In genomic region chr12:81610955-81611889, GRCh38 we compare ENCODE assay signal across 8 cellular contexts.
DNase-seq lines count a peak whose midpoint lies in the region; ATAC-seq and TF ChIP-seq lines count a peak whose summit lies in the region.

No MANE protein-coding gene starts in this region.

- intact Hi-C loops in stomach (cut with DNase I; ENCODE audit: low total_unique reads): no loop called here

- H3K9me3 ChIP-seq in stomach: no peaks in the 10 kb centered on the region
- H3K9me3 ChIP-seq in MG63: no peaks in the 10 kb centered on the region

- ATAC-seq in HG03060 (IDR thresholded peaks at IDR 0.05; ENCODE audit: low read depth, unreplicated experiment): peak; percentile 51

- DNase-seq in NCI-H2171 treated with DMSO at 0.1 percent for 48 hours (lab: John Stamatoyannopoulos, UW): peak; percentile 39
- no peak for DNase-seq in NCI-H2171 (lab: John Stamatoyannopoulos, UW)
- peak; percentile 54 for DNase-seq in SK-MEL-5 (ENCODE audit: low read depth, low spot score)
- no peak for DNase-seq in nephron progenitor cell
- no peak for DNase-seq in activated naive CD4-positive, alpha-beta T cell treated with anti-CD3 and anti-CD28 coated beads, Interleukin-2, amount 10 ng/mL, durations not matched to agents 7 days and 5 days
- DNase-seq in stomach: no peak
- no peak for DNase-seq in MG63

- in situ Hi-C loops in SK-MEL-5 (cut with HindIII; ENCODE audit: low pct_unique_long_range_greater_than_20kb, low sequenced_read_pairs): no loop called here

- no peak overlapping the region for H3K4me3 Mint-ChIP-seq in nephron progenitor cell
- H3K4me3 Mint-ChIP-seq in activated naive CD4-positive, alpha-beta T cell treated with anti-CD3 and anti-CD28 coated beads, Interleukin-2, amount 10 ng/mL, durations not matched to agents 7 days and 5 days: no peak overlapping the region

- 71 to 82% (median 80%) methylated on average over 10 to 18 of the region's 18 CpGs for WGBS in stomach, 5 donors

- no peaks in the 10 kb centered on the region for H3K36me3 Mint-ChIP-seq in nephron progenitor cell (ENCODE audit: low read depth)
- no peaks in the 10 kb centered on the region for H3K36me3 Mint-ChIP-seq in activated naive CD4-positive, alpha-beta T cell treated with anti-CD3 and anti-CD28 coated beads, Interleukin-2, amount 10 ng/mL, durations not matched to agents 7 days and 5 days

- no peak overlapping the region for H3K27ac Mint-ChIP-seq in nephron progenitor cell
- H3K27ac Mint-ChIP-seq in activated naive CD4-positive, alpha-beta T cell treated with anti-CD3 and anti-CD28 coated beads, Interleukin-2, amount 10 ng/mL, durations not matched to agents 7 days and 5 days: no peak overlapping the region

- peaks cover 5% of the 10 kb centered on the region for H3K4me1 Mint-ChIP-seq in nephron progenitor cell
- H3K4me1 Mint-ChIP-seq in activated naive CD4-positive, alpha-beta T cell treated with anti-CD3 and anti-CD28 coated beads, Interleukin-2, amount 10 ng/mL, durations not matched to agents 7 days and 5 days: no peaks in the 10 kb centered on the region

- CTCF ChIA-PET in activated naive CD4-positive, alpha-beta T cell treated with anti-CD3 and anti-CD28 coated beads, Interleukin-2, amount 10 ng/mL, durations not matched to agents 7 days and 5 days (lab: Charles Lee): interaction anchor here (0.7 to 1.5 kb wide), 3 partner anchors 9 to 717 kb away, joined by 3 to 5 read pairs (median 3); no protein-coding TSS in a partner anchor

- peak; percentile 40 for TF ChIP-seq CTCF in nephron progenitor cell (IDR thresholded peaks at IDR 0.05)
- TF ChIP-seq CTCF in stomach (IDR thresholded peaks at IDR 0.05): no peak

- no peak overlapping the region for H3K4me3 ChIP-seq in stomach
- H3K4me3 ChIP-seq in MG63: no peak overlapping the region

- no peaks in the 10 kb centered on the region for H3K27me3 Mint-ChIP-seq in nephron progenitor cell (ENCODE audit: low read depth, poor library complexity)
- H3K27me3 Mint-ChIP-seq in activated naive CD4-positive, alpha-beta T cell treated with anti-CD3 and anti-CD28 coated beads, Interleukin-2, amount 10 ng/mL, durations not matched to agents 7 days and 5 days: no peaks in the 10 kb centered on the region

- TF ChIP-seq POLR2A in stomach (IDR thresholded peaks at IDR 0.05): no peak

- no peaks in the 10 kb centered on the region for H3K4me1 ChIP-seq in stomach

- H3K36me3 ChIP-seq in stomach: no peaks in the 10 kb centered on the region
- no peaks in the 10 kb centered on the region for H3K36me3 ChIP-seq in MG63

- H3K9me3 Mint-ChIP-seq in nephron progenitor cell: no peaks in the 10 kb centered on the region
- H3K9me3 Mint-ChIP-seq in activated naive CD4-positive, alpha-beta T cell treated with anti-CD3 and anti-CD28 coated beads, Interleukin-2, amount 10 ng/mL, durations not matched to agents 7 days and 5 days: no peaks in the 10 kb centered on the region

- H3K27ac ChIP-seq in stomach: no peak overlapping the region

- no peaks in the 10 kb centered on the region for H3K27me3 ChIP-seq in stomach
- no peaks in the 10 kb centered on the region for H3K27me3 ChIP-seq in MG63

- TF ChIP-seq EP300 in stomach (IDR thresholded peaks at IDR 0.05): no peak

Comparison
In these comparisons a context has a peak if more than half of its experiments do, and no peak if none do; other contexts are left out.
1. DNase-seq: peak in NCI-H2171 treated with DMSO at 0.1 percent for 48 hours (single experiment) and SK-MEL-5 (single experiment); none in NCI-H2171 (single experiment), nephron progenitor cell (single experiment), activated naive CD4-positive, alpha-beta T cell treated with anti-CD3 and anti-CD28 coated beads, Interleukin-2, amount 10 ng/mL, durations not matched to agents 7 days and 5 days (single experiment), stomach (single experiment) and MG63 (single experiment).